In the genomic region with DNA sequence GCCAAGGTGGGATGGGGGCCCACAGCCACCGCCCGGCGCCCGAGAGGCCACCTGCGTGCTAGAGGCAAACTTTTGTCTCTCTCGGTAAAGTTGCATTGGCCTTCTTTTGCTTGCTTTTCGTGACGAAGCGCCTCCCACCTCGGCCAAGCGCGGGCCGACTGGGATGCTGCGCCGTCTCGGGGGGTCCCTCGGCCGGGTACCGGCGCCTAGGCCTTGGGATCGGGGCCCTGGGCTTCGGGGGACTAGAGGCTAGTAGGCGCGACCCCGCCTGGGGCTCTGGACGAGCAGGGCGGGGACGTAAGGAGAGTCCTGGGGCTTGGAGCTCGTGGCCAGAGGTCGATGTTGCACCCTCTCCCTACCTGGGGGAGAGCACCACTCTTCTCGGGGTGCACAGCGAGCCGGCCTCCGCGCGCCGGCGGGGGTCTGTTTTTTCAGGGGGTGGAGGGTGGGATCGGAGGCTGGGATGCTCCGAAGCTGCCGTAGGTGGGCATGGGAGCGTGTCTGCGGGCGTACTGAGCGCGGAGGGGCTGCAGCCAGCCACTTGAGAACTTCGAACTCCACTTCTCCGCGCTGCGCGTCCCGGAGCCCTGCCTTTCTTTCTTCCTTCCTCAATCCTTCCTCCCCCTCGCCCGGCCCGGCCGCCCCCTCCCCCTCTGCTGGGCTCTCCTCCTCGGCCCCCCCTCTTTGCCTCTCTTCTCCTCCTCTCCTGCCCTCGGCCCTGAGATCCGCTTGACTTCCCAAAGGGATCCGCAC, we compare ENCODE assay signal across 8 cellular contexts. TPM values are rescaled to one million over a fixed set of nuclear protein-coding genes. Genes with fewer than 3 reads are reported as not detected.
A peak's percentile ranks its signal among the peaks of the same experiment; 100 is the strongest.
DNase-seq lines count a peak whose midpoint lies in the region; TF ChIP-seq lines count a peak whose summit lies in the region.

No MANE protein-coding gene starts in this region.

- H3K4me3 ChIP-seq in AG09309 (ENCODE audit: control insufficient read depth, low read depth, low read length) (peak overlapping the region; percentile 78), LNCaP clone FGC (ENCODE audit: low read depth, low read length) (peak overlapping the region; percentile 42), ectodermal cell (ENCODE audit: insufficient read depth, low read depth, low read length) (peak overlapping the region; percentile 92)

- TF ChIP-seq CTCF in AG09309 (IDR thresholded peaks at IDR 0.05; ENCODE audit: control insufficient read depth, insufficient read depth, low read depth, low read length, missing control alignments) (no peak), LNCaP clone FGC (IDR thresholded peaks at IDR 0.05; ENCODE audit: control insufficient read depth, extremely low read depth, insufficient read depth) (no peak), nephron (IDR thresholded peaks at IDR 0.05; ENCODE audit: unreplicated experiment in 3 of 3) (no peak)

- H3K27me3 ChIP-seq in ectodermal cell (ENCODE audit: control insufficient read depth, insufficient read depth, low read length, poor library complexity, severe bottlenecking), result no peaks in the 10 kb centered on the region

- peaks cover 35% of the 10 kb centered on the region for H3K27me3 Mint-ChIP-seq in nephron (ENCODE audit: low read depth)

- peak overlapping the region; percentile 92 to 95 (median 93) for H3K4me3 Mint-ChIP-seq in nephron

- H3K4me1 Mint-ChIP-seq in nephron, result peaks cover 63% of the 10 kb centered on the region

- no peaks in the 10 kb centered on the region for H3K9me3 Mint-ChIP-seq in nephron

- peaks cover 28% of the 10 kb centered on the region for H3K4me1 ChIP-seq in ectodermal cell (ENCODE audit: control insufficient read depth, insufficient read depth, low read length)

- H3K9me3 ChIP-seq in ectodermal cell (ENCODE audit: control insufficient read depth, low read length), result no peaks in the 10 kb centered on the region

- peak overlapping the region; percentile 92 to 97 (median 95) for H3K27ac Mint-ChIP-seq in nephron

- H3K27ac ChIP-seq in ectodermal cell (ENCODE audit: insufficient read depth, low read depth, low read length, poor library complexity, severe bottlenecking), result peak overlapping the region; percentile 70

- DNase-seq in AG09309 (ENCODE audit: low read depth), result no peak
- DNase-seq in LNCaP clone FGC (ENCODE audit: low read depth), result no peak
- no peak for DNase-seq in ureter (ENCODE audit: low spot score)
- no peak for DNase-seq in RKO (ENCODE audit: low spot score)
- DNase-seq in COR-L47 (lab: John Stamatoyannopoulos, UW), result no peak
- DNase-seq in activated CD4-positive, CD25-positive, alpha-beta regulatory T cell treated with anti-CD3 and anti-CD28 coated beads, Interleukin-2, amount 50 U/mL, for 72 hours, result no peak

- no peaks in the 10 kb centered on the region for H3K36me3 Mint-ChIP-seq in nephron (ENCODE audit: low read depth)

- 0% methylated on average over 59 to 60 of the region's 60 CpGs for WGBS in ectodermal cell, 2 experiments

- no peaks in the 10 kb centered on the region for H3K36me3 ChIP-seq in ectodermal cell (ENCODE audit: control insufficient read depth, insufficient read depth, low read length)

RNA-seq across cellular contexts. Expression of a gene that starts 0.7 kb away (rescaled TPM):
- polyA plus RNA-seq in ectodermal cell (2013, experiment 1 of 4), result 37.4 TPM
- polyA plus RNA-seq in ectodermal cell (2013, experiment 2 of 4), result 40.1 TPM
- 33.6 TPM for polyA plus RNA-seq in ectodermal cell (2013, experiment 3 of 4)
- polyA plus RNA-seq in ectodermal cell (2013, experiment 4 of 4), result 32.7 TPM
- total RNA-seq in ureter, result 9.8 TPM

Comparison
In these comparisons a context has a peak if more than half of its experiments do, and no peak if none do; other contexts are left out.
1. H3K4me3 ChIP-seq: peak in every context shown above with its lines; median percentile 92 in ectodermal cell; 78 in AG09309; 42 in LNCaP clone FGC.